20 cellular contexts compared by ENCODE assay signal in the genomic region with DNA sequence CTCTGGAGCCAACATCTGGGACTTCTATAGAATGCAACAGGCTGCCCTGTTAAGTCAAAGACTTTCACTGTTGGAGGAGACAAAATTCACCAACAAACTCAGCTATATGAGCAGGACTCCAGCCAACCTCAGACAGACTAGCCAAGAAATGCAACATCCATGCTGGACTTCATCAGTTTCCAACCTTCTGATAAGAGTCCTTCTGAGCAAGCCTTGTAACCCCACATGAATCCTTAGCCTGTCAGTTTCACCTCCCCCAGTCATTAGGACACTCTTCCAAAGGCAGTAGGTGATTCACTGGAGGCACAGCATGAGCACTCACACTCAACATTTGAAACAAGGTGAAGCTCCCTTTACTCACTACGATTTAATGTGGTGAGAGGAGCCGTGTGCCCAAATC. TPM values are rescaled to one million over a fixed set of nuclear protein-coding genes. Genes with fewer than 3 reads are reported as not detected.
DNase-seq lines count a peak whose midpoint lies in the region; ATAC-seq, FAIRE-seq and TF ChIP-seq lines count a peak whose summit lies in the region.
"Had no signal": no experiment of that assay in that cellular context is flagged by ENCODE, and none has a peak within 500 bp of the region (broad histone marks: within the 10 kb centered on the region; RNA-seq: fewer than 3 reads in every experiment).

No MANE protein-coding gene starts in this region.

- H3K9me3 ChIP-seq in A549 = no peaks in the 10 kb centered on the region; the same call in 2 of the 3 replicates
- H3K9me3 ChIP-seq: thoracic aorta had no signal

- peak overlapping the region; percentile 6; the same call in 1 of the 3 replicates for H3K4me3 ChIP-seq in A549
- H3K4me3 ChIP-seq in fibroblast of pulmonary artery (replicated peaks; ENCODE audit: low read depth, low read length) = no peak overlapping the region
- H3K4me3 ChIP-seq: GM12878, thoracic aorta had no signal

- FAIRE-seq in A549 (lab: Jason Lieb, UNC) (no peak), H54 (lab: Jason Lieb, UNC) (peak; percentile 95), RCC 7860 (lab: Jason Lieb, UNC) (peak; percentile 77)
- FAIRE-seq: frontal cortex, GM12878, small intestine had no signal

- H3K4me2 ChIP-seq in A549 = peak overlapping the region; percentile 89

- H3K27ac ChIP-seq in A549 = peak overlapping the region; percentile 1 to 56; a peak in 4 of 6 replicates
- H3K27ac ChIP-seq: parathyroid adenoma, thoracic aorta had no signal

- no peak for TF ChIP-seq RAD21 in A549 (conservative IDR thresholded peaks at IDR 0.05 in 1 of 2, IDR thresholded peaks at IDR 0.05 in 1 of 2)

- peaks cover 68% of the 10 kb centered on the region for H3K4me1 ChIP-seq in A549
- H3K4me1 ChIP-seq: parathyroid adenoma had no signal

- WGBS in A549 (ENCODE audit: missing lambda C conversion rate) = 8% methylated on average over 2 of the region's 2 CpGs

- ATAC-seq in A549 (peak; percentile 16 to 43; a peak in 4 of 6 replicates), HG03095 (IDR thresholded peaks at IDR 0.05; ENCODE audit: unreplicated experiment) (no peak), GM18517 (IDR thresholded peaks at IDR 0.05; ENCODE audit: unreplicated experiment) (no peak), GM21360 (IDR thresholded peaks at IDR 0.05; ENCODE audit: unreplicated experiment) (no peak)
- ATAC-seq: GM12878 had no signal

- CTCF ChIA-PET in A549 (lab: Yijun Ruan, JAX) = interaction anchor here (1.0 to 3.7 kb wide), 7 partner anchors 9 to 551 kb away, joined by 3 to 25 read pairs (median 3); no protein-coding TSS in a partner anchor

- DNase-seq in A549 (ENCODE audit: low read depth in 1 of 2, low spot score in 1 of 2) (peak in 1 of 2 experiments; percentile 43), H54 (ENCODE audit: insufficient read length, low spot score) (peak; percentile 55), RCC 7860 (ENCODE audit: low spot score) (peak; percentile 53), fibroblast of pulmonary artery (ENCODE audit: low read depth) (peak; percentile 41)
- DNase-seq in activated CD8-positive, alpha-beta memory T cell treated with anti-CD3 and anti-CD28 coated beads for 24 hours = no peak
- DNase-seq: activated B cell treated with CpG ODN at 0.5 μM for 24 hours; activated effector memory CD4-positive, alpha-beta T cell treated with Interleukin-2 at 50 U/mL for 16 hours; GDM1; NCI-H1092; NCI-H2227 treated with DMSO at 0.1 percent for 48 hours; NK-92 treated with Interleukin-12 subunit alpha and Interleukin-12 subunit beta, amount 100 ng/mL, for 24 hours; SHP77 treated with DMSO at 0.1 percent for 48 hours; small intestine had no signal

- no peak for TF ChIP-seq POLR2A in A549 (IDR thresholded peaks at IDR 0.05; ENCODE audit: low read length)
- TF ChIP-seq POLR2A in H54 (IDR thresholded peaks at IDR 0.05; ENCODE audit: low read depth, low read length) = no peak

- no peak for TF ChIP-seq CTCF in A549 (IDR thresholded peaks at IDR 0.05)
- no peak for TF ChIP-seq CTCF in fibroblast of pulmonary artery (IDR thresholded peaks at IDR 0.05; ENCODE audit: low read length, missing control alignments)

- no peak for TF ChIP-seq EP300 in A549 (IDR thresholded peaks at IDR 0.05)

- POLR2A ChIA-PET in A549 (lab: Yijun Ruan, JAX) = no interaction called here

TF ChIP-seq in A549, 52 proteins besides CTCF, POLR2A, EP300 and RAD21:
- no peak for TF ChIP-seq ZFP36 (IDR thresholded peaks at IDR 0.05; ENCODE audit: borderline replicate concordance, partially characterized antibody)
- TF ChIP-seq FOSL2 (IDR thresholded peaks at IDR 0.05) = no peak
- TF ChIP-seq FOSL2 (CRISPR knock-in tag; IDR thresholded peaks at IDR 0.05) = no peak
- TF ChIP-seq, protein P1, sequence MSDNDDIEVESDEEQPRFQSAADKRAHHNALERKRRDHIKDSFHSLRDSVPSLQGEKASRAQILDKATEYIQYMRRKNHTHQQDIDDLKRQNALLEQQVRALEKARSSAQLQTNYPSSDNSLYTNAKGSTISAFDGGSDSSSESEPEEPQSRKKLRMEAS (IDR thresholded peaks at IDR 0.05) = no peak
- TF ChIP-seq SMC3 (IDR thresholded peaks at IDR 0.05) = no peak
- TF ChIP-seq, protein P2, sequence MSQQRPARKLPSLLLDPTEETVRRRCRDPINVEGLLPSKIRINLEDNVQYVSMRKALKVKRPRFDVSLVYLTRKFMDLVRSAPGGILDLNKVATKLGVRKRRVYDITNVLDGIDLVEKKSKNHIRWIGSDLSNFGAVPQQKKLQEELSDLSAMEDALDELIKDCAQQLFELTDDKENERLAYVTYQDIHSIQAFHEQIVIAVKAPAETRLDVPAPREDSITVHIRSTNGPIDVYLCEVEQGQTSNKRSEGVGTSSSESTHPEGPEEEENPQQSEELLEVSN (IDR thresholded peaks at IDR 0.05; ENCODE audit: borderline replicate concordance, low read depth) = no peak
- no peak for TF ChIP-seq TFCP2L1 (CRISPR knock-in tag; IDR thresholded peaks at IDR 0.05)
- TF ChIP-seq ZNF302 (CRISPR knock-in tag; IDR thresholded peaks at IDR 0.05) = no peak
- no peak for TF ChIP-seq CHD4 (IDR thresholded peaks at IDR 0.05; ENCODE audit: borderline replicate concordance)
- no peak for TF ChIP-seq KDM1A (IDR thresholded peaks at IDR 0.05; ENCODE audit: low read depth)

RNA-seq across cellular contexts. Expression of a gene that starts 5.8 kb away (rescaled TPM):
- 107 and 119 TPM in 2 replicates for polyA plus RNA-seq in A549 (2011; rRNA removed)
- 46.3 and 54.9 TPM in 2 replicates for polyA plus RNA-seq in A549 (2012; cell fraction: cytosol; rRNA removed)
- 250 and 339 TPM in 2 replicates for polyA plus RNA-seq in A549 (2012; cell fraction: nucleus; rRNA removed)
- 30.0 to 40.3 TPM (median 35.3 TPM) in 3 replicates for polyA plus RNA-seq in A549 (2017; fragmentation: RNase III; extraction: RNeasy Plus Mini Kit Qiagen cat#74134 plus additional on column Dnase treatment)
- polyA minus RNA-seq in A549 (2011; rRNA and poly(A)+ RNA removed) = 132 and 139 TPM in 2 replicates

Comparison
In these comparisons a context has a peak if more than half of its experiments do, and no peak if none do; other contexts are left out.
1. ATAC-seq: peak in A549 (2 of 2); none in HG03095 (single experiment), GM18517 (single experiment) and GM21360 (single experiment).